Comparison of ENCODE assay signal across 23 cellular contexts in genomic region chr5:6496636-6497035, GRCh38. TPM values are rescaled to one million over a fixed set of nuclear protein-coding genes. Genes with fewer than 3 reads are reported as not detected.
DNase-seq lines count a peak whose midpoint lies in the region; ATAC-seq and TF ChIP-seq lines count a peak whose summit lies in the region.
"Had no signal": no experiment of that assay in that cellular context is flagged by ENCODE, and none has a peak within 500 bp of the region (broad histone marks: within the 10 kb centered on the region; RNA-seq: fewer than 3 reads in every experiment).

No MANE protein-coding gene starts in this region.

- H3K4me3 ChIP-seq in MM.1S (ENCODE audit: low read length): no peak overlapping the region
- H3K4me3 ChIP-seq: psoas muscle, SK-N-MC, thoracic aorta had no signal

- H3K9me3 ChIP-seq in MM.1S (replicated peaks; ENCODE audit: insufficient read depth, low read length): no peaks in the 10 kb centered on the region
- H3K9me3 ChIP-seq: psoas muscle, thoracic aorta had no signal

- POLR2A ChIA-PET in WTC11 (lab: Charles Lee): no interaction called here

- peak in 1 of 2 donors; percentile 33 for DNase-seq in activated T-cell treated with anti-CD3 and anti-CD28 coated beads, Interleukin-2, amount 50 U/mL, for 72 hours
- no peak for DNase-seq in activated T-cell treated with anti-CD3 and anti-CD28 coated beads, Interleukin-2, amount 50 U/mL, for 24 hours
- no peak for DNase-seq in MM.1S
- DNase-seq in stimulated activated effector memory CD8-positive, alpha-beta T cell treated with anti-CD3 and anti-CD28 coated beads, Interleukin-12 subunit alpha, Interleukin-12 subunit beta, amount 100 ng/mL, for 72 hours (ENCODE audit: low spot score in 2 of 2): no peak
- DNase-seq in NCI-H146 (lab: John Stamatoyannopoulos, UW): no peak
- no peak for DNase-seq in Kasumi-1 (lab: John Stamatoyannopoulos, UW)
- DNase-seq in WTC11 (ENCODE audit: low spot score): no peak
- DNase-seq: activated CD4-positive, alpha-beta T cell treated with anti-CD3 and anti-CD28 coated beads, Interleukin-2, amount 10 ng/mL, durations not matched to agents 7 days and 5 days; activated naive CD4-positive, alpha-beta T cell treated with anti-CD3 and anti-CD28 coated beads, Interleukin-2, amount 10 ng/mL, durations not matched to agents 7 days and 5 days; amniotic stem cell; hypothalamus; KG1; mesenchymal stem cell; NCI-H1436; NCI-H446; NCI-H774; psoas muscle; stimulated activated CD4-positive, alpha-beta T cell treated with anti-CD3 and anti-CD28 coated beads, Interleukin-4, amount 100 ng/mL, for 4 hours; stimulated activated naive B cell treated with anti-CD40 and anti-IgM and Interleukin-4, amounts not matched to agents 10 μg/mL and 1 μg/mL and 100 μg/mL, for 72 hours had no signal

- H3K36me3 Mint-ChIP-seq in activated T-cell treated with anti-CD3 and anti-CD28 coated beads, Interleukin-2, amount 50 U/mL, for 72 hours (ENCODE audit: insufficient read depth in 2 of 2): no peaks in the 10 kb centered on the region
- no peaks in the 10 kb centered on the region for H3K36me3 Mint-ChIP-seq in activated T-cell treated with anti-CD3 and anti-CD28 coated beads, Interleukin-2, amount 50 U/mL, for 24 hours (ENCODE audit: low read depth)
- no peaks in the 10 kb centered on the region for H3K36me3 Mint-ChIP-seq in stimulated activated effector memory CD8-positive, alpha-beta T cell treated with anti-CD3 and anti-CD28 coated beads, Interleukin-12 subunit alpha, Interleukin-12 subunit beta, amount 100 ng/mL, for 72 hours
- no peaks in the 10 kb centered on the region for H3K36me3 Mint-ChIP-seq in WTC11
- H3K36me3 Mint-ChIP-seq: stimulated activated naive B cell treated with anti-CD40 and anti-IgM and Interleukin-4, amounts not matched to agents 10 μg/mL and 1 μg/mL and 100 μg/mL, for 72 hours had no signal

- no peak overlapping the region for H3K9ac ChIP-seq in MM.1S (ENCODE audit: low read length)

- no peaks in the 10 kb centered on the region for H4K20me1 ChIP-seq in MM.1S (ENCODE audit: insufficient read depth, low read length)

- H3K36me3 ChIP-seq in MM.1S (replicated peaks; ENCODE audit: insufficient read depth, low read length): peaks cover 4% of the 10 kb centered on the region; the same call in 1 of the 2 replicates
- H3K36me3 ChIP-seq: thoracic aorta had no signal

- no peaks in the 10 kb centered on the region for H3K9me3 Mint-ChIP-seq in activated T-cell treated with anti-CD3 and anti-CD28 coated beads, Interleukin-2, amount 50 U/mL, for 72 hours
- H3K9me3 Mint-ChIP-seq in activated T-cell treated with anti-CD3 and anti-CD28 coated beads, Interleukin-2, amount 50 U/mL, for 24 hours: no peaks in the 10 kb centered on the region
- H3K9me3 Mint-ChIP-seq in stimulated activated effector memory CD8-positive, alpha-beta T cell treated with anti-CD3 and anti-CD28 coated beads, Interleukin-12 subunit alpha, Interleukin-12 subunit beta, amount 100 ng/mL, for 72 hours: no peaks in the 10 kb centered on the region
- peaks cover 4% of the 10 kb centered on the region; the same call in 1 of the 2 replicates for H3K9me3 Mint-ChIP-seq in WTC11
- H3K9me3 Mint-ChIP-seq: activated naive CD4-positive, alpha-beta T cell treated with anti-CD3 and anti-CD28 coated beads, Interleukin-2, amount 10 ng/mL, durations not matched to agents 7 days and 5 days had no signal

- H3K79me2 ChIP-seq in MM.1S (ENCODE audit: low read length): peaks cover 20% of the 10 kb centered on the region

- H3K4me1 Mint-ChIP-seq in activated T-cell treated with anti-CD3 and anti-CD28 coated beads, Interleukin-2, amount 50 U/mL, for 72 hours (ENCODE audit: low read depth): peaks cover 45% of the 10 kb centered on the region
- peaks cover 26% of the 10 kb centered on the region for H3K4me1 Mint-ChIP-seq in activated T-cell treated with anti-CD3 and anti-CD28 coated beads, Interleukin-2, amount 50 U/mL, for 24 hours (ENCODE audit: low read depth)
- H3K4me1 Mint-ChIP-seq in stimulated activated effector memory CD8-positive, alpha-beta T cell treated with anti-CD3 and anti-CD28 coated beads, Interleukin-12 subunit alpha, Interleukin-12 subunit beta, amount 100 ng/mL, for 72 hours: peaks cover 28% of the 10 kb centered on the region
- H3K4me1 Mint-ChIP-seq in WTC11: peaks cover 7% of the 10 kb centered on the region

- no peak overlapping the region for H2AFZ ChIP-seq in MM.1S (ENCODE audit: low read length)

- peak; percentile 41 to 58 for ATAC-seq in activated T-cell treated with anti-CD3 and anti-CD28 coated beads, Interleukin-2, amount 50 U/mL, for 72 hours (replicated peaks in 1 of 2)
- ATAC-seq in GM21717 (IDR thresholded peaks at IDR 0.05; ENCODE audit: unreplicated experiment) (peak; percentile 4), WTC11 (no peak)
- peak; percentile 43 for ATAC-seq in stimulated activated effector memory CD8-positive, alpha-beta T cell treated with anti-CD3 and anti-CD28 coated beads, Interleukin-12 subunit alpha, Interleukin-12 subunit beta, amount 100 ng/mL, for 72 hours

- H3K27ac Mint-ChIP-seq in activated T-cell treated with anti-CD3 and anti-CD28 coated beads, Interleukin-2, amount 50 U/mL, for 72 hours: no peak overlapping the region
- H3K27ac Mint-ChIP-seq in activated T-cell treated with anti-CD3 and anti-CD28 coated beads, Interleukin-2, amount 50 U/mL, for 24 hours: no peak overlapping the region
- H3K27ac Mint-ChIP-seq in stimulated activated effector memory CD8-positive, alpha-beta T cell treated with anti-CD3 and anti-CD28 coated beads, Interleukin-12 subunit alpha, Interleukin-12 subunit beta, amount 100 ng/mL, for 72 hours: no peak overlapping the region
- no peak overlapping the region for H3K27ac Mint-ChIP-seq in WTC11
- H3K27ac Mint-ChIP-seq: activated CD4-positive, alpha-beta T cell treated with anti-CD3 and anti-CD28 coated beads, Interleukin-2, amount 10 ng/mL, durations not matched to agents 7 days and 5 days; activated naive CD4-positive, alpha-beta T cell treated with anti-CD3 and anti-CD28 coated beads, Interleukin-2, amount 10 ng/mL, durations not matched to agents 7 days and 5 days; stimulated activated naive B cell treated with anti-CD40 and anti-IgM and Interleukin-4, amounts not matched to agents 10 μg/mL and 1 μg/mL and 100 μg/mL, for 72 hours had no signal

- peaks cover 34% of the 10 kb centered on the region for H3K27me3 Mint-ChIP-seq in activated T-cell treated with anti-CD3 and anti-CD28 coated beads, Interleukin-2, amount 50 U/mL, for 72 hours (ENCODE audit: low read depth)
- peaks cover 23% of the 10 kb centered on the region for H3K27me3 Mint-ChIP-seq in activated T-cell treated with anti-CD3 and anti-CD28 coated beads, Interleukin-2, amount 50 U/mL, for 24 hours
- peaks cover 12% of the 10 kb centered on the region for H3K27me3 Mint-ChIP-seq in WTC11 (ENCODE audit: low read depth)

- no peaks in the 10 kb centered on the region for H3K9me2 ChIP-seq in MM.1S (replicated peaks; ENCODE audit: insufficient read depth, low read length)

- TF ChIP-seq CTCF in MM.1S (IDR thresholded peaks at IDR 0.05; ENCODE audit: low read length) (no peak), WTC11 (IDR thresholded peaks at IDR 0.05) (no peak)

- H3K27me3 ChIP-seq in MM.1S (replicated peaks; ENCODE audit: insufficient read depth, low read length): no peaks in the 10 kb centered on the region

- 0 out of 2 replicates have a peak overlapping the region, but pooled peaks have one; percentile 4 for H3K4me2 ChIP-seq in MM.1S (ENCODE audit: low read depth, low read length)

- peak overlapping the region; percentile 63 to 66 for H3K4me3 Mint-ChIP-seq in activated T-cell treated with anti-CD3 and anti-CD28 coated beads, Interleukin-2, amount 50 U/mL, for 72 hours
- no peak overlapping the region for H3K4me3 Mint-ChIP-seq in activated T-cell treated with anti-CD3 and anti-CD28 coated beads, Interleukin-2, amount 50 U/mL, for 24 hours
- H3K4me3 Mint-ChIP-seq in stimulated activated effector memory CD8-positive, alpha-beta T cell treated with anti-CD3 and anti-CD28 coated beads, Interleukin-12 subunit alpha, Interleukin-12 subunit beta, amount 100 ng/mL, for 72 hours: no peak overlapping the region
- no peak overlapping the region for H3K4me3 Mint-ChIP-seq in WTC11
- H3K4me3 Mint-ChIP-seq: activated CD4-positive, alpha-beta T cell treated with anti-CD3 and anti-CD28 coated beads, Interleukin-2, amount 10 ng/mL, durations not matched to agents 7 days and 5 days; activated naive CD4-positive, alpha-beta T cell treated with anti-CD3 and anti-CD28 coated beads, Interleukin-2, amount 10 ng/mL, durations not matched to agents 7 days and 5 days; stimulated activated naive B cell treated with anti-CD40 and anti-IgM and Interleukin-4, amounts not matched to agents 10 μg/mL and 1 μg/mL and 100 μg/mL, for 72 hours had no signal

- H3K27ac ChIP-seq in MM.1S (ENCODE audit: low read length): peak overlapping the region; percentile 91
- H3K27ac ChIP-seq: psoas muscle, SK-N-MC, thoracic aorta had no signal

- H3F3A ChIP-seq in MM.1S (ENCODE audit: insufficient read depth, low read length): peaks cover 26% of the 10 kb centered on the region

- CTCF ChIA-PET in WTC11 (lab: Charles Lee): no interaction called here

- peaks cover 53% of the 10 kb centered on the region for H3K4me1 ChIP-seq in MM.1S (ENCODE audit: low read length)

TF ChIP-seq in WTC11, 78 proteins besides CTCF, POLR2A, EP300 and RAD21 (continues in another document):
- TF ChIP-seq ATF6 (CRISPR knock-in tag; IDR thresholded peaks at IDR 0.05): no peak
- no peak for TF ChIP-seq TCF7 (CRISPR knock-in tag; IDR thresholded peaks at IDR 0.05; ENCODE audit: low read depth)

RNA-seq across cellular contexts. Expression of gene UBE2QL1, which starts 48.0 kb away (rescaled TPM):
- under 1 TPM; 0.19 to 0.28 TPM for total RNA-seq in activated T-cell treated with anti-CD3 and anti-CD28 coated beads, Interleukin-2, amount 50 U/mL, for 72 hours
- 0.46 to 0.50 TPM (median 0.46 TPM) in 3 replicates for total RNA-seq in WTC11 (2021)
- total RNA-seq: activated CD4-positive, alpha-beta T cell treated with anti-CD3 and anti-CD28 coated beads, Interleukin-2, amount 10 ng/mL, durations not matched to agents 7 days and 5 days; T-helper 2 cell treated with Interferon-gamma antibody and Interleukin-4, amounts not matched to agents 100 ng/mL and 5 ng/mL, for 36 hours had no signal

Comparison
In these comparisons a context has a peak if more than half of its experiments do, and no peak if none do; other contexts are left out.
1. H3K4me3 Mint-ChIP-seq: peak in activated T-cell treated with anti-CD3 and anti-CD28 coated beads, Interleukin-2, amount 50 U/mL, for 72 hours (2 of 2); none in activated T-cell treated with anti-CD3 and anti-CD28 coated beads, Interleukin-2, amount 50 U/mL, for 24 hours (single experiment), stimulated activated effector memory CD8-positive, alpha-beta T cell treated with anti-CD3 and anti-CD28 coated beads, Interleukin-12 subunit alpha, Interleukin-12 subunit beta, amount 100 ng/mL, for 72 hours (single experiment) and WTC11 (single experiment).